ENCODE assay signal across 12 cellular contexts in genomic region chr9:33498387-33498786, GRCh38. TPM values are rescaled to one million over a fixed set of nuclear protein-coding genes. Genes with fewer than 3 reads are reported as not detected.
DNase-seq lines count a peak whose midpoint lies in the region; ATAC-seq, FAIRE-seq and TF ChIP-seq lines count a peak whose summit lies in the region.
"Had no signal": no experiment of that assay in that cellular context is flagged by ENCODE, and none has a peak within 500 bp of the region (broad histone marks: within the 10 kb centered on the region; RNA-seq: fewer than 3 reads in every experiment).

No MANE protein-coding gene starts in this region.

- H3K9me2 ChIP-seq in OCI-LY7 (ENCODE audit: insufficient read depth, low read length) = no peaks in the 10 kb centered on the region

- peak; percentile 98 for FAIRE-seq in G401.6 (lab: Jason Lieb, UNC)

- POLR2A ChIA-PET in OCI-LY7 (lab: Charles Lee) = no interaction called here

- H3K36me3 ChIP-seq in ACC112 (ENCODE audit: insufficient read depth, low read length) (no peaks in the 10 kb centered on the region), OCI-LY7 (ENCODE audit: insufficient read depth, low read length) (no peaks in the 10 kb centered on the region), ascending aorta (no peaks in the 10 kb centered on the region)
- H3K36me3 ChIP-seq: left lung had no signal

- H2AFZ ChIP-seq in ACC112 (ENCODE audit: low read length, unreplicated experiment) (peak overlapping the region; percentile 83), OCI-LY7 (ENCODE audit: low read length) (no peak overlapping the region)

- H3K4me1 ChIP-seq in ACC112 (ENCODE audit: control insufficient read depth, insufficient read depth, low read length, unreplicated experiment) = no peaks in the 10 kb centered on the region
- H3K4me1 ChIP-seq in OCI-LY7 (ENCODE audit: insufficient read depth, low read length, poor library complexity, severe bottlenecking) = no peaks in the 10 kb centered on the region
- H3K4me1 ChIP-seq in ascending aorta = no peaks in the 10 kb centered on the region
- H3K4me1 ChIP-seq: left lung had no signal

- H3K9me3 ChIP-seq in OCI-LY7 (ENCODE audit: low read length) (no peaks in the 10 kb centered on the region), ascending aorta (no peaks in the 10 kb centered on the region)
- H3K9me3 ChIP-seq: left lung had no signal

- BruUV-seq in OCI-LY7 (replicated peaks; lab: Mats Ljungman, UMichigan) = no TSS peak

- H3K27me3 ChIP-seq in ACC112 (ENCODE audit: insufficient read depth, low read length) (no peaks in the 10 kb centered on the region), ascending aorta (no peaks in the 10 kb centered on the region)
- H3K27me3 ChIP-seq: left lung had no signal

- ATAC-seq in HG02588 (IDR thresholded peaks at IDR 0.05; ENCODE audit: unreplicated experiment) (no peak), GM18867 (IDR thresholded peaks at IDR 0.05; ENCODE audit: unreplicated experiment) (no peak)
- ATAC-seq: left lung had no signal

- CTCF ChIA-PET in OCI-LY7 (lab: Charles Lee; ENCODE audit: unreplicated experiment) = no interaction called here

- H3K4me3 ChIP-seq in ACC112 (ENCODE audit: low read depth, low read length) (no peak overlapping the region), OCI-LY7 (ENCODE audit: low read depth, low read length, poor library complexity, severe bottlenecking) (no peak overlapping the region), ascending aorta (no peak overlapping the region)
- H3K4me3 ChIP-seq: coronary artery, left lung had no signal

- intact Hi-C loops in OCI-LY7 (cut with micrococcal nuclease; ENCODE audit: unreplicated experiment) = no loop called here
- intact Hi-C loops in ascending aorta (cut with DNase I) = no loop called here

- H3K79me2 ChIP-seq in ACC112 (ENCODE audit: control insufficient read depth, insufficient read depth, low read length, unreplicated experiment) (no peaks in the 10 kb centered on the region), OCI-LY7 (ENCODE audit: insufficient read depth, low read depth, low read length) (no peaks in the 10 kb centered on the region)

- H3K27ac ChIP-seq in ACC112 (ENCODE audit: low read depth, low read length) (no peak overlapping the region), OCI-LY7 (ENCODE audit: low read depth, low read length, poor library complexity, severe bottlenecking) (no peak overlapping the region), ascending aorta (no peak overlapping the region)
- H3K27ac ChIP-seq: coronary artery, left lung had no signal

- DNase-seq in OCI-LY7 (ENCODE audit: low spot score) (peak; percentile 22), fibroblast of peridontal ligament (ENCODE audit: extremely low read depth) (peak; percentile 67), iPS-NIHi7 (ENCODE audit: extremely low spot score) (no peak), ascending aorta (ENCODE audit: low spot score in 2 of 2) (no peak)
- DNase-seq: left lung, Right ventricle myocardium superior had no signal

- TF ChIP-seq CTCF in OCI-LY7 (conservative IDR thresholded peaks at IDR 0.05; ENCODE audit: low read length) (peak; percentile 68), ascending aorta (IDR thresholded peaks at IDR 0.05) (peak in 1 of 3 experiments; percentile 20)

- no peak overlapping the region for H3K4me2 ChIP-seq in OCI-LY7 (ENCODE audit: low read length)

- no peaks in the 10 kb centered on the region for H4K20me1 ChIP-seq in OCI-LY7 (ENCODE audit: insufficient read depth, low read length)

RNA-seq across cellular contexts. Expression of gene NOL6, which starts 24.7 kb away (rescaled TPM):
- 26.4 and 28.8 TPM in 2 replicates for total RNA-seq in OCI-LY7 (2014; rRNA removed; shearing (Covaris generic))
- total RNA-seq in OCI-LY7 (2022) (23.8 and 30.9 TPM in 2 replicates), ascending aorta (28.6 TPM)

RNA-seq across cellular contexts. Expression of gene ANKRD18B, which starts 25.7 kb away (rescaled TPM):
- not detected in 2 replicates for total RNA-seq in OCI-LY7 (2014; rRNA removed; shearing (Covaris generic))
- total RNA-seq in OCI-LY7 (2022) (not detected in 2 replicates), ascending aorta (not detected)
- total RNA-seq: Right ventricle myocardium superior, skeletal muscle tissue had no signal

RNA-seq across cellular contexts. Expression of gene AQP3, which starts 51.0 kb away (rescaled TPM):
- 16.0 TPM in 2 replicates for total RNA-seq in OCI-LY7 (2014; rRNA removed; shearing (Covaris generic))
- 28.5 and 30.6 TPM in 2 replicates for total RNA-seq in OCI-LY7 (2022)
- total RNA-seq in ascending aorta = 12.7 TPM

Comparison
In these comparisons a context has a peak if more than half of its experiments do, and no peak if none do; other contexts are left out.
1. DNase-seq: peak in OCI-LY7 (single experiment) and fibroblast of peridontal ligament (single experiment); none in iPS-NIHi7 (single experiment) and ascending aorta (0 of 2).